ENCODE assay signal across 8 cellular contexts in genomic region chr4:100828364-100828763, GRCh38.
"Had no signal": no experiment of that assay in that cellular context is flagged by ENCODE, and none has a peak within 500 bp of the region (broad histone marks: within the 10 kb centered on the region; RNA-seq: fewer than 3 reads in every experiment).

No MANE protein-coding gene starts in this region.

- H3K4me3 ChIP-seq: GM23248, HAP-1, K562 had no signal

- H3K9me3 ChIP-seq: HAP-1 had no signal

- ATAC-seq: HCT116, K562 had no signal

- H3K27ac ChIP-seq: GM23248 had no signal

- DNase-seq: GM23248, GOT3, H7, HFFc6, IMR-90 had no signal

- H3K9me3 Mint-ChIP-seq: HFFc6 had no signal

- H3K27ac Mint-ChIP-seq: HFFc6 had no signal

- H3K9ac ChIP-seq: GM23248 had no signal

- H3K4me3 Mint-ChIP-seq: HFFc6 had no signal

- H3K36me3 ChIP-seq: HAP-1 had no signal
